ENCODE assay signal across 8 cellular contexts in the genomic region with DNA sequence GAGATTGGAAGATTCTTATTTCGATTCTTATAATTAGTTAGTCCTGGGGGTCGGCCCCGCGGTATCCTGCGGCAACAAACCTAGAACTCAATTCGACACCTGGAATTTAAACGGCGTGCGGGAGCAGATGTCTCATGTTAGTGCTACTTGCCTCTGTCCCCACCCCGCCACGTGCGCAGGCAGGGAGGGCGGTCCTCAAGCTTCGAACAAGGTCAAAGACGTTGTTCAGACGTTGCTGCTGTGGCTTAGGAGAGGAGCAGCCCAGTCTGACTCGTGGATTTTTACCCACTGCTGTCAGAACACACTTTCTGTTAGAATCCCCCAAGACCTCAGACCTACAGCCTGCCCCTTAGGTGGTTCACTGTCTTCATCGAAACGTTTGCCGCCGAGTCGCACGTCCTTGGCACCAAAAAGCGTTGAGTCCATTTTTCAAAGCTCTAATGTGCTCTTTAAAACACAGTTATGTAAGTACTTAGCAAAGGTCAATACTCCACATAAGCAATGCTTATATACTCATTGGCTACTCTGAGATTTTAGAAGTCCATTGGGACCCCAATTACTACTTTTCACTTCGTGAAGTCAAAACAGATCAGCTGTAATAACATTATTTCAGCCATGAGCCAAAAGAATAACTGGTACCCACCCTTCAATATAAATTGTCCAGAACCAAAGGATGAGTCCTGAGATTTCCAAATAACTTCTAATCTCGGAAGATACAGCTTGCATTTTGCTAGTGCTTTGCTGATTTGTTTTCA. TPM values are rescaled to one million over a fixed set of nuclear protein-coding genes. Genes with fewer than 3 reads are reported as not detected.
A peak's percentile ranks its signal among the peaks of the same experiment; 100 is the strongest.
DNase-seq lines count a peak whose midpoint lies in the region; FAIRE-seq and TF ChIP-seq lines count a peak whose summit lies in the region.

No MANE protein-coding gene starts in this region.

- H3K4me1 ChIP-seq in small intestine (ENCODE audit: control insufficient read depth in 2 of 2, insufficient read depth in 1 of 2, low read depth in 1 of 2, low read length in 1 of 2) = no peaks in the 10 kb centered on the region

- peak overlapping the region; percentile 100 for H3K27ac Mint-ChIP-seq in HFFc6

- peak overlapping the region; percentile 96 for H3K4me3 Mint-ChIP-seq in HFFc6

- peaks cover 32% of the 10 kb centered on the region for H3K4me1 Mint-ChIP-seq in HFFc6 (ENCODE audit: low read depth)

- H3K36me3 ChIP-seq in small intestine (ENCODE audit: control insufficient read depth in 2 of 2, insufficient read depth in 2 of 2, low read length in 2 of 2) = no peaks in the 10 kb centered on the region

- H3K4me3 ChIP-seq in GM12875 (ENCODE audit: low read depth, low read length) = peak overlapping the region; percentile 39
- peak overlapping the region; percentile 43 to 48 for H3K4me3 ChIP-seq in small intestine (ENCODE audit: low read depth in 1 of 2, low read length in 2 of 2)

- no peaks in the 10 kb centered on the region for H3K9me3 Mint-ChIP-seq in HFFc6

- FAIRE-seq in small intestine (lab: Jason Lieb, UNC) = no peak

- H3K27me3 ChIP-seq in small intestine (ENCODE audit: control insufficient read depth in 2 of 2, insufficient read depth in 2 of 2, low read length in 2 of 2) = no peaks in the 10 kb centered on the region

- H3K36me3 Mint-ChIP-seq in HFFc6 (ENCODE audit: low read depth) = peaks cover 36% of the 10 kb centered on the region

- 4 to 6% (median 6%) methylated on average over 26 of the region's 26 CpGs for WGBS in small intestine, 3 donors

- no peaks in the 10 kb centered on the region for H3K9me3 ChIP-seq in small intestine (ENCODE audit: control insufficient read depth, low read depth)

- peaks cover 14% of the 10 kb centered on the region for H3K27me3 Mint-ChIP-seq in HFFc6 (ENCODE audit: insufficient read depth)

- no peak for DNase-seq in HFFc6
- peak; percentile 58 for DNase-seq in NCI-H1092 treated with DMSO at 0.1 percent for 48 hours (lab: John Stamatoyannopoulos, UW)
- DNase-seq in amygdala (lab: John Stamatoyannopoulos, UW) = peak in 29 of 56 donors; percentile 82 to 96 (median 90)
- DNase-seq in iPS DF 19.7 (ENCODE audit: low read depth, low spot score) = peak; percentile 54
- peak; percentile 93 for DNase-seq in small intestine
- no peak for DNase-seq in superior temporal gyrus (ENCODE audit: extremely low spot score)

- peak overlapping the region; percentile 97 for H3K27ac ChIP-seq in 22Rv1
- peak overlapping the region; percentile 90 to 100 for H3K27ac ChIP-seq in small intestine (ENCODE audit: low read depth in 1 of 2, low read length in 1 of 2)

- TF ChIP-seq CTCF in 22Rv1 (IDR thresholded peaks at IDR 0.05) (no peak), GM12875 (IDR thresholded peaks at IDR 0.05; ENCODE audit: borderline replicate concordance, insufficient read depth, low read depth, low read length) (no peak), HFFc6 (IDR thresholded peaks at IDR 0.05) (no peak)

RNA-seq across cellular contexts. Expression of a gene that starts 2.7 kb away (rescaled TPM):
- 100 to 1,000 TPM; 105 to 120 (median 115) TPM for total RNA-seq in HFFc6 (2021; fragmentation: NEBNext Ultra II Directional; extraction: Animal tissue kit (Norgen Biotek cat#: 25700))
- polyA plus RNA-seq in small intestine = 10 to 100 TPM; 34.3 to 53.1 (median 45.8) TPM

RNA-seq across cellular contexts. Expression of a gene that starts 53.1 kb away (rescaled TPM):
- total RNA-seq in HFFc6 (2021; fragmentation: NEBNext Ultra II Directional; extraction: Animal tissue kit (Norgen Biotek cat#: 25700)) = 10 to 100 TPM; 17.2 to 33.3 (median 27.4) TPM
- 10 to 100 TPM; 20.8 to 34.6 (median 33.1) TPM for polyA plus RNA-seq in small intestine

RNA-seq across cellular contexts. Expression of a gene that starts 54.8 kb away (rescaled TPM):
- 10 to 100 TPM; 18.7 to 21.9 (median 19.8) TPM for total RNA-seq in HFFc6 (2021; fragmentation: NEBNext Ultra II Directional; extraction: Animal tissue kit (Norgen Biotek cat#: 25700))
- 10 to 100 TPM; 10.5 to 18.1 (median 14.3) TPM for polyA plus RNA-seq in small intestine

RNA-seq across cellular contexts. Expression of a gene that starts 54.9 kb away (rescaled TPM):
- total RNA-seq in HFFc6 (2021; fragmentation: NEBNext Ultra II Directional; extraction: Animal tissue kit (Norgen Biotek cat#: 25700)) = 10 to 100 TPM; 27.3 to 33.6 (median 30.7) TPM
- 100 to 1,000 TPM in 2 of 3 donors, 10 to 100 TPM in 1; 76.2 to 419 (median 213) TPM for polyA plus RNA-seq in small intestine

Comparison
In these comparisons a context has a peak if more than half of its experiments do, and no peak if none do; other contexts are left out.
1. DNase-seq: peak in NCI-H1092 treated with DMSO at 0.1 percent for 48 hours (single experiment), amygdala (29 of 56), iPS DF 19.7 (single experiment) and small intestine (single experiment); none in HFFc6 (single experiment) and superior temporal gyrus (single experiment).